In the genomic region with DNA sequence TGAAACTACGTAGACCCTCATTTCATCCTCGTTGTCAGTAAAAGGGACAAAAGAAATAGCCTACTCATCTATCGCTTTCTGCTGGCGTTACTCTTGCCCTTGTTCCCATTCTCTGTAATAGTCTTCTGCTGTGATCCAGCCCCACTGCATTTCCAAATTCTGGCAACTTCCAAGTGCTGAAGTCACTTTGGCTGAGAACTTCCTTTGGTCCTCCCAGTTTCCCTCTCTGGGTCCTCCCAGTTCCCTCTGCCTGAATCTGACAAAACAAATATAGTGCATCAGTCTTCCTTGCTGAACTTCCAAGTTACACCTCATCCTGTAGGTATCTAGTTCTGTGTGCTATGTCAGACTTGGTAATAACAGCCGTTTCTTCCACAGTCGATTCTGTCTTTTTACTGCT, we compare ENCODE assay signal across 22 cellular contexts.
"Had no signal": no experiment of that assay in that cellular context is flagged by ENCODE, and none has a peak within 500 bp of the region (broad histone marks: within the 10 kb centered on the region; RNA-seq: fewer than 3 reads in every experiment).

No MANE protein-coding gene starts in this region.

- H3K4me3 Mint-ChIP-seq: memory B cell; naive B cell; neural crest cell; stimulated activated naive B cell treated with anti-CD40 and anti-IgM and Interleukin-4, amounts not matched to agents 10 μg/mL and 1 μg/mL and 100 μg/mL, for 72 hours had no signal

- H3K27me3 ChIP-seq: breast epithelium, esophagus muscularis mucosa, foreskin keratinocyte, right lobe of liver, upper lobe of right lung had no signal

- H3K9me3 Mint-ChIP-seq: memory B cell; naive B cell; neural crest cell; stimulated activated naive B cell treated with anti-CD40 and anti-IgM and Interleukin-4, amounts not matched to agents 10 μg/mL and 1 μg/mL and 100 μg/mL, for 72 hours had no signal

- H3K4me1 Mint-ChIP-seq: memory B cell; naive B cell; neural crest cell; stimulated activated naive B cell treated with anti-CD40 and anti-IgM and Interleukin-4, amounts not matched to agents 10 μg/mL and 1 μg/mL and 100 μg/mL, for 72 hours had no signal

- H3K36me3 Mint-ChIP-seq: memory B cell; naive B cell; stimulated activated naive B cell treated with anti-CD40 and anti-IgM and Interleukin-4, amounts not matched to agents 10 μg/mL and 1 μg/mL and 100 μg/mL, for 72 hours had no signal

- H3K27ac Mint-ChIP-seq: memory B cell; naive B cell; stimulated activated naive B cell treated with anti-CD40 and anti-IgM and Interleukin-4, amounts not matched to agents 10 μg/mL and 1 μg/mL and 100 μg/mL, for 72 hours had no signal

- H3K27me3 Mint-ChIP-seq: memory B cell had no signal

- DNase-seq: activated CD4-positive, alpha-beta T cell treated with anti-CD3 and anti-CD28 coated beads for 1 hour; activated CD8-positive, alpha-beta memory T cell treated with anti-CD3 and anti-CD28 coated beads for 24 hours; activated CD8-positive, alpha-beta memory T cell treated with anti-CD3 and anti-CD28 coated beads, Interleukin-2, amount 50 U/mL, for 48 hours; activated effector memory CD4-positive, alpha-beta T cell treated with anti-CD3 and anti-CD28 coated beads, Interleukin-2, amount 50 U/mL, for 16 hours; activated naive CD4-positive, alpha-beta T cell treated with anti-CD3 and anti-CD28 coated beads, Interleukin-2, amount 50 U/mL, for 16 hours; activated T-cell treated with anti-CD3 and anti-CD28 coated beads, Interleukin-2, amount 50 U/mL, for 48 hours; effector CD4-positive, alpha-beta T cell; foreskin keratinocyte; mucosa of descending colon; naive B cell; psoas muscle; right lobe of liver; stimulated activated naive B cell treated with anti-CD40 and anti-IgM and Interleukin-4, amounts not matched to agents 10 μg/mL and 1 μg/mL and 100 μg/mL, for 72 hours; SW 1271; T-helper 2 cell; upper lobe of right lung; WERI-Rb-1 had no signal

- H3K36me3 ChIP-seq: breast epithelium, esophagus muscularis mucosa, right lobe of liver, thoracic aorta, upper lobe of right lung, WERI-Rb-1 had no signal

- H3K4me1 ChIP-seq: breast epithelium, esophagus muscularis mucosa, foreskin keratinocyte, psoas muscle, right lobe of liver, upper lobe of right lung had no signal

- H3K27ac ChIP-seq: breast epithelium, esophagus muscularis mucosa, foreskin keratinocyte, psoas muscle, right lobe of liver, thoracic aorta, upper lobe of right lung, WERI-Rb-1 had no signal

- H3K4me3 ChIP-seq: breast epithelium, esophagus muscularis mucosa, mucosa of descending colon, psoas muscle, right lobe of liver, thoracic aorta, upper lobe of right lung had no signal

- ATAC-seq: foreskin keratinocyte; mucosa of descending colon; psoas muscle; right lobe of liver; stimulated activated naive B cell treated with anti-CD40 and anti-IgM and Interleukin-4, amounts not matched to agents 10 μg/mL and 1 μg/mL and 100 μg/mL, for 72 hours; upper lobe of right lung had no signal

- H3K9me3 ChIP-seq: breast epithelium, esophagus muscularis mucosa, mucosa of descending colon, psoas muscle, right lobe of liver, thoracic aorta, upper lobe of right lung had no signal
